In the genomic region with DNA sequence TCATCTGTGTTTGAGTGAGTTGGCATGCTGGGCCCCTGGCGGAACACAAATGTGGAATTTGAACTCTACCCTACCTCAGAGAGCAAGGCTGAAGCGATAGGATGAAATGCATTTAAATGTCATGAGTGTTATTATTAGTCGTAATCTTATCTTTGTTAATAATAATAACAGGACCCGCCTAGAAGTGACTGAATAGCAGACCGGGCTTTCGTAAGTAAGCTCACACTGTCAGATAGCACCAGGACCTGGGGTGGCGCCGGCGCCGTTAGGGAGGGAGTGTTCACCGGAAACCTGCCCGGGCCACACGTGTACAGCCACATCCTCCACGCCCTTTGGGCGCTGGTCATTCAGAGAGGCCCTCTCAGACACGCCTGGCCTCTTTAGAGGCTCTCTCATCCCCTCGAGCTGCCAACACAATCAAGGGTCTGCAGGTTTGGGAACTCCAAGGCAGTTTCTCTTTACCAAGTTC, we compare ENCODE assay signal across 8 cellular contexts.
DNase-seq lines count a peak whose midpoint lies in the region; ATAC-seq and TF ChIP-seq lines count a peak whose summit lies in the region.

No MANE protein-coding gene starts in this region.

- peak overlapping the region; percentile 54 for H3K4me3 Mint-ChIP-seq in stimulated activated naive CD8-positive, alpha-beta T cell treated with anti-CD3 and anti-CD28 coated beads, Interleukin-15, Interleukin-2, amounts not matched to agents 100 ng/mL and 50 ng/mL, for 24 hours

- no peaks in the 10 kb centered on the region for H3K27me3 ChIP-seq in right lobe of liver

- peak overlapping the region in 1 of 3 donors; percentile 26 for H3K4me3 ChIP-seq in right lobe of liver

- peak overlapping the region; percentile 23 for H3K27ac ChIP-seq in adipose tissue (ENCODE audit: low read depth, low read length)
- peak overlapping the region; percentile 19 to 80 (median 58) for H3K27ac ChIP-seq in right lobe of liver

- H3K36me3 Mint-ChIP-seq in stimulated activated naive CD8-positive, alpha-beta T cell treated with anti-CD3 and anti-CD28 coated beads, Interleukin-15, Interleukin-2, amounts not matched to agents 100 ng/mL and 50 ng/mL, for 24 hours (ENCODE audit: low read depth) = no peaks in the 10 kb centered on the region

- peak overlapping the region; percentile 76 for H3K27ac Mint-ChIP-seq in stimulated activated naive CD8-positive, alpha-beta T cell treated with anti-CD3 and anti-CD28 coated beads, Interleukin-15, Interleukin-2, amounts not matched to agents 100 ng/mL and 50 ng/mL, for 24 hours

- H3K4me1 Mint-ChIP-seq in stimulated activated naive CD8-positive, alpha-beta T cell treated with anti-CD3 and anti-CD28 coated beads, Interleukin-15, Interleukin-2, amounts not matched to agents 100 ng/mL and 50 ng/mL, for 24 hours (ENCODE audit: low read depth) = peaks cover 64% of the 10 kb centered on the region

- 24 to 30% (median 27%) methylated on average over 17 of the region's 17 CpGs for WGBS in adipose tissue, 3 donors
- 17% methylated on average over 4 of the region's 17 CpGs for WGBS in right lobe of liver (ENCODE audit: insufficient coverage, low coverage, low lambda C conversion rate, missing lambda C conversion rate)

- H3K4me1 ChIP-seq in right lobe of liver = peaks cover 0 to 19% (median 7%) of the 10 kb centered on the region in 4 donors

- DNase-seq in GM10266 (ENCODE audit: extremely low spot score) = peak; percentile 71
- peak; percentile 83 to 86 (median 84) for DNase-seq in right lobe of liver
- DNase-seq in NCI-H128 (lab: John Stamatoyannopoulos, UW; ENCODE audit: unreplicated experiment) = no peak
- DNase-seq in GOT3 (lab: John Stamatoyannopoulos, UW) = no peak

- intact Hi-C loops in right lobe of liver (cut with DNase I) = no loop called here

- H3K27me3 Mint-ChIP-seq in stimulated activated naive CD8-positive, alpha-beta T cell treated with anti-CD3 and anti-CD28 coated beads, Interleukin-15, Interleukin-2, amounts not matched to agents 100 ng/mL and 50 ng/mL, for 24 hours = no peaks in the 10 kb centered on the region

- peak; percentile 51 for ATAC-seq in HG02588 (IDR thresholded peaks at IDR 0.05; ENCODE audit: unreplicated experiment)
- peak; percentile 23 for ATAC-seq in SK-N-SH treated with all-trans-retinoic acid at 6 μM for 48 hours
- peak; percentile 80 to 89 (median 87) for ATAC-seq in right lobe of liver

- H3K36me3 ChIP-seq in right lobe of liver = no peaks in the 10 kb centered on the region

- TF ChIP-seq CTCF in GM10266 (IDR thresholded peaks at IDR 0.05; ENCODE audit: control insufficient read depth, insufficient read depth, low read depth, missing control alignments) (no peak), right lobe of liver (IDR thresholded peaks at IDR 0.05) (no peak)

- no peaks in the 10 kb centered on the region for H3K9me3 Mint-ChIP-seq in stimulated activated naive CD8-positive, alpha-beta T cell treated with anti-CD3 and anti-CD28 coated beads, Interleukin-15, Interleukin-2, amounts not matched to agents 100 ng/mL and 50 ng/mL, for 24 hours

- no peaks in the 10 kb centered on the region for H3K9me3 ChIP-seq in right lobe of liver

- no peak for TF ChIP-seq POLR2A in right lobe of liver (IDR thresholded peaks at IDR 0.05)

TF ChIP-seq in SK-N-SH treated with all-trans-retinoic acid at 6 μM for 48 hours, 23 proteins besides CTCF, POLR2A, EP300 and RAD21:
- TF ChIP-seq PPARA (CRISPR knock-in tag; IDR thresholded peaks at IDR 0.05; ENCODE audit: borderline replicate concordance) (no peak), ZNF70 (CRISPR knock-in tag; IDR thresholded peaks at IDR 0.05) (no peak), CSDC2 (CRISPR knock-in tag; IDR thresholded peaks at IDR 0.05) (no peak), ZC3H10 (CRISPR knock-in tag; IDR thresholded peaks at IDR 0.05) (no peak), TOX (CRISPR knock-in tag; IDR thresholded peaks at IDR 0.05; ENCODE audit: borderline replicate concordance) (no peak), ARNTL (CRISPR knock-in tag; IDR thresholded peaks at IDR 0.05; ENCODE audit: borderline replicate concordance, low read depth) (no peak), TCF4 (CRISPR knock-in tag; IDR thresholded peaks at IDR 0.05; ENCODE audit: borderline replicate concordance) (no peak), BACH2 (CRISPR knock-in tag; IDR thresholded peaks at IDR 0.05; ENCODE audit: borderline replicate concordance) (no peak), GLIS3 (CRISPR knock-in tag; IDR thresholded peaks at IDR 0.05) (no peak)
- TF ChIP-seq, protein P1, sequence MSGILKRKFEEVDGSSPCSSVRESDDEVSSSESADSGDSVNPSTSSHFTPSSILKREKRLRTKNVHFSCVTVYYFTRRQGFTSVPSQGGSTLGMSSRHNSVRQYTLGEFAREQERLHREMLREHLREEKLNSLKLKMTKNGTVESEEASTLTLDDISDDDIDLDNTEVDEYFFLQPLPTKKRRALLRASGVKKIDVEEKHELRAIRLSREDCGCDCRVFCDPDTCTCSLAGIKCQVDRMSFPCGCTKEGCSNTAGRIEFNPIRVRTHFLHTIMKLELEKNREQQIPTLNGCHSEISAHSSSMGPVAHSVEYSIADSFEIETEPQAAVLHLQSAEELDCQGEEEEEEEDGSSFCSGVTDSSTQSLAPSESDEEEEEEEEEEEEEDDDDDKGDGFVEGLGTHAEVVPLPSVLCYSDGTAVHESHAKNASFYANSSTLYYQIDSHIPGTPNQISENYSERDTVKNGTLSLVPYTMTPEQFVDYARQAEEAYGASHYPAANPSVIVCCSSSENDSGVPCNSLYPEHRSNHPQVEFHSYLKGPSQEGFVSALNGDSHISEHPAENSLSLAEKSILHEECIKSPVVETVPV (CRISPR knock-in tag; IDR thresholded peaks at IDR 0.05) = no peak
- TF ChIP-seq, protein P2, sequence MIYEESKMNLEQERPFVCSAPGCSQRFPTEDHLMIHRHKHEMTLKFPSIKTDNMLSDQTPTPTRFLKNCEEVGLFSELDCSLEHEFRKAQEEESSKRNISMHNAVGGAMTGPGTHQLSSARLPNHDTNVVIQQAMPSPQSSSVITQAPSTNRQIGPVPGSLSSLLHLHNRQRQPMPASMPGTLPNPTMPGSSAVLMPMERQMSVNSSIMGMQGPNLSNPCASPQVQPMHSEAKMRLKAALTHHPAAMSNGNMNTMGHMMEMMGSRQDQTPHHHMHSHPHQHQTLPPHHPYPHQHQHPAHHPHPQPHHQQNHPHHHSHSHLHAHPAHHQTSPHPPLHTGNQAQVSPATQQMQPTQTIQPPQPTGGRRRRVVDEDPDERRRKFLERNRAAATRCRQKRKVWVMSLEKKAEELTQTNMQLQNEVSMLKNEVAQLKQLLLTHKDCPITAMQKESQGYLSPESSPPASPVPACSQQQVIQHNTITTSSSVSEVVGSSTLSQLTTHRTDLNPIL (CRISPR knock-in tag; IDR thresholded peaks at IDR 0.05; ENCODE audit: low read depth) = no peak

Comparison
In these comparisons a context has a peak if more than half of its experiments do, and no peak if none do; other contexts are left out.
1. DNase-seq: peak in GM10266 (single experiment) and right lobe of liver (3 of 3); none in NCI-H128 (single experiment) and GOT3 (single experiment).
2. ATAC-seq: peak in every context shown above with its lines; median percentile 87 in right lobe of liver; 51 in HG02588; 23 in SK-N-SH treated with all-trans-retinoic acid at 6 μM for 48 hours.